In the genomic region with DNA sequence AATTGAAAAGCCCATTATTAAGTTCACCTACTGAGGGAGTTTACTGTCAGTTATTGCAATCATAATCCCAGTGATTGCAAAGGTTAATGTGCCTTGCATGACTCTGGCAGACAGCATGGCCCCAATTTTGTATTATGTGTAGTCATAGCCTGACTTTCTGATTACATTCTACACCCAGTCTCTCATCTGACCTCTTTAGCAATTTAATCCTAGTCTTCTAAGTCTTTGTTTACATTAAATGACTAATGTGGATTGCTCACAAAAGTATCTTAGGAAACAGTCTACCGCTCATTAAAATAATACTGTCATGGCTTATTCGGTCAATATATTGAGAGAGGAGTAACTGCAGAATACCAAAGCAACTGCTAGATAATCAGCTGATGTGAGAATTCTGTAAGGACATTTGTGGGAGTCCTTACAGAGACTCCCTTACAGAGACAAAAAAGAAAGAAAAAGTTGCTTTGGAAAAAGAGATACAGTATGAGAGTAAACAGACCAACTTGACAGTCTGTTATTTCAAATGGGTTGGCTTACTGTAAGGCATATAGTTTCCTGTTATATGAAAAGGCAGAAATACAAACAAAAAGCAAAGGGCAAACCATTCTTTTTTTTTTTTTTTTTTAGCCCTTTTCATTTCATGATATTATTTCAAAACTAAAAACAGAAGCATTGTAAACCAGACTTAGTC, we compare ENCODE assay signal across 1 cellular context.
TF ChIP-seq lines count a peak whose summit lies in the region.

No MANE protein-coding gene starts in this region.

TF ChIP-seq in HEK293, 187 proteins besides CTCF, POLR2A, EP300 and RAD21 (continued from another document and continues in another):
- TF ChIP-seq, protein P1, sequence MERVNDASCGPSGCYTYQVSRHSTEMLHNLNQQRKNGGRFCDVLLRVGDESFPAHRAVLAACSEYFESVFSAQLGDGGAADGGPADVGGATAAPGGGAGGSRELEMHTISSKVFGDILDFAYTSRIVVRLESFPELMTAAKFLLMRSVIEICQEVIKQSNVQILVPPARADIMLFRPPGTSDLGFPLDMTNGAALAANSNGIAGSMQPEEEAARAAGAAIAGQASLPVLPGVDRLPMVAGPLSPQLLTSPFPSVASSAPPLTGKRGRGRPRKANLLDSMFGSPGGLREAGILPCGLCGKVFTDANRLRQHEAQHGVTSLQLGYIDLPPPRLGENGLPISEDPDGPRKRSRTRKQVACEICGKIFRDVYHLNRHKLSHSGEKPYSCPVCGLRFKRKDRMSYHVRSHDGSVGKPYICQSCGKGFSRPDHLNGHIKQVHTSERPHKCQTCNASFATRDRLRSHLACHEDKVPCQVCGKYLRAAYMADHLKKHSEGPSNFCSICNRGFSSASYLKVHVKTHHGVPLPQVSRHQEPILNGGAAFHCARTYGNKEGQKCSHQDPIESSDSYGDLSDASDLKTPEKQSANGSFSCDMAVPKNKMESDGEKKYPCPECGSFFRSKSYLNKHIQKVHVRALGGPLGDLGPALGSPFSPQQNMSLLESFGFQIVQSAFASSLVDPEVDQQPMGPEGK (tag by site-specific recombination; IDR thresholded peaks at IDR 0.05): no peak
- no peak for TF ChIP-seq ZNF510 (tag by site-specific recombination; IDR thresholded peaks at IDR 0.05; ENCODE audit: insufficient replicate concordance)
- TF ChIP-seq GLI2 (tag by site-specific recombination; IDR thresholded peaks at IDR 0.05; ENCODE audit: borderline replicate concordance, low read depth): no peak
- 0 out of 2 replicates have a peak, but pooled peaks have one; percentile 39 for TF ChIP-seq TCF7L2 (IDR thresholded peaks at IDR 0.05; ENCODE audit: borderline replicate concordance, low read depth, low read length)
- TF ChIP-seq ZNF394 (tag by site-specific recombination; IDR thresholded peaks at IDR 0.05; ENCODE audit: borderline replicate concordance): peak; percentile 26; the same call in 1 of the 2 replicates
- no peak for TF ChIP-seq ZNF776 (tag by site-specific recombination; IDR thresholded peaks at IDR 0.05; ENCODE audit: borderline replicate concordance)
- no peak for TF ChIP-seq SP2 (tag by site-specific recombination; IDR thresholded peaks at IDR 0.05)
- no peak for TF ChIP-seq ZNF585B (tag by site-specific recombination; IDR thresholded peaks at IDR 0.05)
- TF ChIP-seq ZNF132 (tag by site-specific recombination; IDR thresholded peaks at IDR 0.05; ENCODE audit: borderline replicate concordance): no peak
- TF ChIP-seq, protein P2, sequence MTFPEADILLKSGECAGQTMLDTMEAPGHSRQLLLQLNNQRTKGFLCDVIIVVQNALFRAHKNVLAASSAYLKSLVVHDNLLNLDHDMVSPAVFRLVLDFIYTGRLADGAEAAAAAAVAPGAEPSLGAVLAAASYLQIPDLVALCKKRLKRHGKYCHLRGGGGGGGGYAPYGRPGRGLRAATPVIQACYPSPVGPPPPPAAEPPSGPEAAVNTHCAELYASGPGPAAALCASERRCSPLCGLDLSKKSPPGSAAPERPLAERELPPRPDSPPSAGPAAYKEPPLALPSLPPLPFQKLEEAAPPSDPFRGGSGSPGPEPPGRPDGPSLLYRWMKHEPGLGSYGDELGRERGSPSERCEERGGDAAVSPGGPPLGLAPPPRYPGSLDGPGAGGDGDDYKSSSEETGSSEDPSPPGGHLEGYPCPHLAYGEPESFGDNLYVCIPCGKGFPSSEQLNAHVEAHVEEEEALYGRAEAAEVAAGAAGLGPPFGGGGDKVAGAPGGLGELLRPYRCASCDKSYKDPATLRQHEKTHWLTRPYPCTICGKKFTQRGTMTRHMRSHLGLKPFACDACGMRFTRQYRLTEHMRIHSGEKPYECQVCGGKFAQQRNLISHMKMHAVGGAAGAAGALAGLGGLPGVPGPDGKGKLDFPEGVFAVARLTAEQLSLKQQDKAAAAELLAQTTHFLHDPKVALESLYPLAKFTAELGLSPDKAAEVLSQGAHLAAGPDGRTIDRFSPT (tag by site-specific recombination; IDR thresholded peaks at IDR 0.05): peak; percentile 89
- no peak for TF ChIP-seq SALL2 (tag by site-specific recombination; IDR thresholded peaks at IDR 0.05; ENCODE audit: borderline replicate concordance)
- peak; percentile 72 for TF ChIP-seq ZEB2 (tag by site-specific recombination; IDR thresholded peaks at IDR 0.05)
- TF ChIP-seq, protein P3, sequence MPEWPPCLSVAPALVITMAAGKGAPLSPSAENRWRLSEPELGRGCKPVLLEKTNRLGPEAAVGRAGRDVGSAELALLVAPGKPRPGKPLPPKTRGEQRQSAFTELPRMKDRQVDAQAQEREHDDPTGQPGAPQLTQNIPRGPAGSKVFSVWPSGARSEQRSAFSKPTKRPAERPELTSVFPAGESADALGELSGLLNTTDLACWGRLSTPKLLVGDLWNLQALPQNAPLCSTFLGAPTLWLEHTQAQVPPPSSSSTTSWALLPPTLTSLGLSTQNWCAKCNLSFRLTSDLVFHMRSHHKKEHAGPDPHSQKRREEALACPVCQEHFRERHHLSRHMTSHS (tag by site-specific recombination; IDR thresholded peaks at IDR 0.05): no peak
- no peak for TF ChIP-seq ZNF677 (tag by site-specific recombination; IDR thresholded peaks at IDR 0.05)
- TF ChIP-seq ZFP69B (tag by site-specific recombination; IDR thresholded peaks at IDR 0.05): no peak
- TF ChIP-seq ZNF140 (tag by site-specific recombination; IDR thresholded peaks at IDR 0.05): no peak
- TF ChIP-seq ZNF391 (tag by site-specific recombination; IDR thresholded peaks at IDR 0.05; ENCODE audit: borderline replicate concordance, low read depth): no peak
- TF ChIP-seq PRDM1 (tag by site-specific recombination; IDR thresholded peaks at IDR 0.05): no peak
- no peak for TF ChIP-seq ZBTB21 (tag by site-specific recombination; IDR thresholded peaks at IDR 0.05)
- TF ChIP-seq ZBTB20 (tag by site-specific recombination; IDR thresholded peaks at IDR 0.05): no peak
- no peak for TF ChIP-seq ZNF654 (tag by site-specific recombination; IDR thresholded peaks at IDR 0.05; ENCODE audit: low read depth)
- TF ChIP-seq, protein P4, sequence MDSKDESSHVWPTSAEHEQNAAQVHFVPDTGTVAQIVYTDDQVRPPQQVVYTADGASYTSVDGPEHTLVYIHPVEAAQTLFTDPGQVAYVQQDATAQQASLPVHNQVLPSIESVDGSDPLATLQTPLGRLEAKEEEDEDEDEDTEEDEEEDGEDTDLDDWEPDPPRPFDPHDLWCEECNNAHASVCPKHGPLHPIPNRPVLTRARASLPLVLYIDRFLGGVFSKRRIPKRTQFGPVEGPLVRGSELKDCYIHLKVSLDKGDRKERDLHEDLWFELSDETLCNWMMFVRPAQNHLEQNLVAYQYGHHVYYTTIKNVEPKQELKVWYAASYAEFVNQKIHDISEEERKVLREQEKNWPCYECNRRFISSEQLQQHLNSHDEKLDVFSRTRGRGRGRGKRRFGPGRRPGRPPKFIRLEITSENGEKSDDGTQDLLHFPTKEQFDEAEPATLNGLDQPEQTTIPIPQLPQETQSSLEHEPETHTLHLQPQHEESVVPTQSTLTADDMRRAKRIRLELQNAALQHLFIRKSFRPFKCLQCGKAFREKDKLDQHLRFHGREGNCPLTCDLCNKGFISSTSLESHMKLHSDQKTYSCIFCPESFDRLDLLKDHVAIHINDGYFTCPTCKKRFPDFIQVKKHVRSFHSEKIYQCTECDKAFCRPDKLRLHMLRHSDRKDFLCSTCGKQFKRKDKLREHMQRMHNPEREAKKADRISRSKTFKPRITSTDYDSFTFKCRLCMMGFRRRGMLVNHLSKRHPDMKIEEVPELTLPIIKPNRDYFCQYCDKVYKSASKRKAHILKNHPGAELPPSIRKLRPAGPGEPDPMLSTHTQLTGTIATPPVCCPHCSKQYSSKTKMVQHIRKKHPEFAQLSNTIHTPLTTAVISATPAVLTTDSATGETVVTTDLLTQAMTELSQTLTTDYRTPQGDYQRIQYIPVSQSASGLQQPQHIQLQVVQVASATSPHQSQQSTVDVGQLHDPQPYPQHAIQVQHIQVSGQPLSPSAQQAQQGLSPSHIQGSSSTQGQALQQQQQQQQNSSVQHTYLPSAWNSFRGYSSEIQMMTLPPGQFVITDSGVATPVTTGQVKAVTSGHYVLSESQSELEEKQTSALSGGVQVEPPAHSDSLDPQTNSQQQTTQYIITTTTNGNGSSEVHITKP (tag by site-specific recombination; IDR thresholded peaks at IDR 0.05): no peak
- no peak for TF ChIP-seq ZNF48 (tag by site-specific recombination; IDR thresholded peaks at IDR 0.05)
- TF ChIP-seq REPIN1 (tag by site-specific recombination; IDR thresholded peaks at IDR 0.05; ENCODE audit: low read depth): no peak
- 0 out of 2 replicates have a peak, but pooled peaks have one; percentile 75 for TF ChIP-seq ZNF843 (tag by site-specific recombination; IDR thresholded peaks at IDR 0.05)
- TF ChIP-seq, protein P5, sequence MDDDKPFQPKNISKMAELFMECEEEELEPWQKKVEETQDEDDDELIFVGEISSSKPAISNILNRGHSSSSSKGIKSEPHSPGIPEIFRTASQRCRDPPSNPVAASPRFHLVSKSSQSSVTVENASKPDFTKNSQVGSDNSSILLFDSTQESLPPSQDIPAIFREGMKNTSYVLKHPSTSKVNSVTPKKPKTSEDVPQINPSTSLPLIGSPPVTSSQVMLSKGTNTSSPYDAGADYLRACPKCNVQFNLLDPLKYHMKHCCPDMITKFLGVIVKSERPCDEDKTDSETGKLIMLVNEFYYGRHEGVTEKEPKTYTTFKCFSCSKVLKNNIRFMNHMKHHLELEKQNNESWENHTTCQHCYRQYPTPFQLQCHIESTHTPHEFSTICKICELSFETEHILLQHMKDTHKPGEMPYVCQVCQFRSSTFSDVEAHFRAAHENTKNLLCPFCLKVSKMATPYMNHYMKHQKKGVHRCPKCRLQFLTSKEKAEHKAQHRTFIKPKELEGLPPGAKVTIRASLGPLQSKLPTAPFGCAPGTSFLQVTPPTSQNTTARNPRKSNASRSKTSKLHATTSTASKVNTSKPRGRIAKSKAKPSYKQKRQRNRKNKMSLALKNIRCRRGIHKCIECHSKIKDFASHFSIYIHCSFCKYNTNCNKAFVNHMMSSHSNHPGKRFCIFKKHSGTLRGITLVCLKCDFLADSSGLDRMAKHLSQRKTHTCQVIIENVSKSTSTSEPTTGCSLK (tag by site-specific recombination; IDR thresholded peaks at IDR 0.05): no peak
- TF ChIP-seq GFI1B (tag by site-specific recombination; IDR thresholded peaks at IDR 0.05): no peak
- peak; percentile 46; the same call in 1 of the 2 replicates for TF ChIP-seq ZNF366 (tag by site-specific recombination; conservative IDR thresholded peaks at IDR 0.05)
- TF ChIP-seq, protein P6, sequence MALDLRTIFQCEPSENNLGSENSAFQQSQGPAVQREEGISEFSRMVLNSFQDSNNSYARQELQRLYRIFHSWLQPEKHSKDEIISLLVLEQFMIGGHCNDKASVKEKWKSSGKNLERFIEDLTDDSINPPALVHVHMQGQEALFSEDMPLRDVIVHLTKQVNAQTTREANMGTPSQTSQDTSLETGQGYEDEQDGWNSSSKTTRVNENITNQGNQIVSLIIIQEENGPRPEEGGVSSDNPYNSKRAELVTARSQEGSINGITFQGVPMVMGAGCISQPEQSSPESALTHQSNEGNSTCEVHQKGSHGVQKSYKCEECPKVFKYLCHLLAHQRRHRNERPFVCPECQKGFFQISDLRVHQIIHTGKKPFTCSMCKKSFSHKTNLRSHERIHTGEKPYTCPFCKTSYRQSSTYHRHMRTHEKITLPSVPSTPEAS (tag by site-specific recombination; IDR thresholded peaks at IDR 0.05): no peak
- TF ChIP-seq ZNF223 (tag by site-specific recombination; IDR thresholded peaks at IDR 0.05): no peak
- TF ChIP-seq, protein P7, sequence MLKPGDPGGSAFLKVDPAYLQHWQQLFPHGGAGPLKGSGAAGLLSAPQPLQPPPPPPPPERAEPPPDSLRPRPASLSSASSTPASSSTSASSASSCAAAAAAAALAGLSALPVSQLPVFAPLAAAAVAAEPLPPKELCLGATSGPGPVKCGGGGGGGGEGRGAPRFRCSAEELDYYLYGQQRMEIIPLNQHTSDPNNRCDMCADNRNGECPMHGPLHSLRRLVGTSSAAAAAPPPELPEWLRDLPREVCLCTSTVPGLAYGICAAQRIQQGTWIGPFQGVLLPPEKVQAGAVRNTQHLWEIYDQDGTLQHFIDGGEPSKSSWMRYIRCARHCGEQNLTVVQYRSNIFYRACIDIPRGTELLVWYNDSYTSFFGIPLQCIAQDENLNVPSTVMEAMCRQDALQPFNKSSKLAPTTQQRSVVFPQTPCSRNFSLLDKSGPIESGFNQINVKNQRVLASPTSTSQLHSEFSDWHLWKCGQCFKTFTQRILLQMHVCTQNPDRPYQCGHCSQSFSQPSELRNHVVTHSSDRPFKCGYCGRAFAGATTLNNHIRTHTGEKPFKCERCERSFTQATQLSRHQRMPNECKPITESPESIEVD (tag by site-specific recombination; IDR thresholded peaks at IDR 0.05): peak; percentile 64
- TF ChIP-seq ZNF670 (tag by site-specific recombination; IDR thresholded peaks at IDR 0.05; ENCODE audit: low read depth): no peak
- TF ChIP-seq ZNF292 (tag by site-specific recombination; IDR thresholded peaks at IDR 0.05; ENCODE audit: borderline replicate concordance, low read depth): no peak
- TF ChIP-seq YY1 (tag by site-specific recombination; IDR thresholded peaks at IDR 0.05): no peak
- TF ChIP-seq ZFP37 (tag by site-specific recombination; IDR thresholded peaks at IDR 0.05): no peak
- TF ChIP-seq ZNF571 (tag by site-specific recombination; IDR thresholded peaks at IDR 0.05): no peak
- TF ChIP-seq ZXDB (tag by site-specific recombination; IDR thresholded peaks at IDR 0.05): 0 out of 2 replicates have a peak, but pooled peaks have one; percentile 26
- TF ChIP-seq, protein P8, sequence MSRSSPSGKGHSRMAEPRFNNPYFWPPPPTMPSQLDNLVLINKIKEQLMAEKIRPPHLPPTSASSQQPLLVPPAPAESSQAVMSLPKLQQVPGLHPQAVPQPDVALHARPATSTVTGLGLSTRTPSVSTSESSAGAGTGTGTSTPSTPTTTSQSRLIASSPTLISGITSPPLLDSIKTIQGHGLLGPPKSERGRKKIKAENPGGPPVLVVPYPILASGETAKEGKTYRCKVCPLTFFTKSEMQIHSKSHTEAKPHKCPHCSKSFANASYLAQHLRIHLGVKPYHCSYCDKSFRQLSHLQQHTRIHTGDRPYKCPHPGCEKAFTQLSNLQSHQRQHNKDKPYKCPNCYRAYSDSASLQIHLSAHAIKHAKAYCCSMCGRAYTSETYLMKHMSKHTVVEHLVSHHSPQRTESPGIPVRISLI (tag by site-specific recombination; IDR thresholded peaks at IDR 0.05): no peak; the same call in 1 of the 2 replicates
- no peak for TF ChIP-seq ZFHX2 (tag by site-specific recombination; conservative IDR thresholded peaks at IDR 0.05)
